Comparison of ENCODE assay signal across 10 cellular contexts in the genomic region with DNA sequence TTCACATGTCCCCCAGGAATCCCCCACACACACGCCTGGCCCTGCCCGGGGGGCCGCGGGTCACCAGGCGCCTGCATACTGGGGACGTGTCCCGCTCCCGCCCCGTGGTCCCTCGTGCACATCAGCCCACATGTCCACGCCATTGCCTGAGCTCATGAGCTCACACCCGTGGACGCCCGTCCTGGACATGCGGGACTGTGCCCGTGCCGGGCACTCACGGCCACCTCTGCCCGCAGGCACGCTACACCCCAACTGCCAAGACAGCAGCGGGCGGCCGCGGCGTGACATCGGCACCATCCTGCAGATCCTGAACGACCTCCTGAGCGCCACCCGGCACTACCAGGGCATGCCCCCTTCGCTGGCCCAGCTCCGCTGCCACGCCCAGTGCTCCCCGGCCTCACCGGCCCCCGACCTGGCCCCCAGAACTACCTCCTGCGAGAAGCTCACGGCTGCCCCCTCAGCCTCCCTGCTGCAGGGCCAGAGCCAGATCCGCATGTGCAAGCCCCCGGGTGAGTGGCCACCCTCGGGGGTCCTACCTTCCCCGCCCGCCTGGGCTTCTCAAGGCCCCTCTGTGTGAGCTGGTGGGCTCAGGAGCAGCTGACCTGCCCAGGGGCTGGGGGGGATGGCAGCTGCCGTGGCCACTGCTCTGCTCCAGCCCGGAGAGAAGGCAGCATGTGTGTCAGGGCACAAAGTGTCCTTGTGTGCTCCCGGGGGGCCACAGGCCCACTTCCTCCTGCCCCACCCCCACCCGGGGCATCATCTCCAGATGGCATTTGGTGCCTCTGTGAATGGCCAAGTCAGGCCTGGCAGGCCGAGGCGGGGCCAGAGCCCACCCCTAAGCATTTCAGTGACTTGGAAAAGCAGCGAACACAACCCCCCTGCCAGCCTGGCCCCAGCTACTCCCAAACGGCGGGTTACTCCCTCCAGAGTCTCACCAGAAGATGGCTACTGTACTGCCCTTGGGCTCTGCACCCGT. TPM values are rescaled to one million over a fixed set of nuclear protein-coding genes. Genes with fewer than 3 reads are reported as not detected.
A peak's percentile ranks its signal among the peaks of the same experiment; 100 is the strongest.
DNase-seq lines count a peak whose midpoint lies in the region; ATAC-seq and TF ChIP-seq lines count a peak whose summit lies in the region.
"Had no signal": no experiment of that assay in that cellular context is flagged by ENCODE, and none has a peak within 500 bp of the region (broad histone marks: within the 10 kb centered on the region; RNA-seq: fewer than 3 reads in every experiment).

No MANE protein-coding gene starts in this region.

- H3K36me3 ChIP-seq in HCT116 (ENCODE audit: control insufficient read depth in 1 of 2, insufficient read depth in 2 of 2, low read length in 2 of 2) (peaks cover 30 to 54% of the 10 kb centered on the region in 2 experiments), stomach smooth muscle (ENCODE audit: control insufficient read depth in 2 of 2, insufficient read depth in 2 of 2, low read length in 2 of 2) (peaks cover 23 to 37% of the 10 kb centered on the region in 2 donors)

- H3K4me2 ChIP-seq in HCT116 (ENCODE audit: low read length), result no peak overlapping the region

- no peaks in the 10 kb centered on the region for H3K9me2 ChIP-seq in HCT116 (ENCODE audit: insufficient read depth)

- peaks cover 77% of the 10 kb centered on the region for H3K79me2 ChIP-seq in HCT116 (ENCODE audit: insufficient read depth, low read length)

- intact Hi-C loops in HCT116 (cut with micrococcal nuclease), result no loop called here

- H3K27ac ChIP-seq in HCT116 (ENCODE audit: low read depth, low read length) (peak overlapping the region; percentile 99), angular gyrus (ENCODE audit: low read depth, low read length) (peak overlapping the region; percentile 96), stomach smooth muscle (ENCODE audit: low read length) (peak overlapping the region; percentile 97)
- H3K27ac ChIP-seq: brain microvascular endothelial cell had no signal

- DNase-seq in HCT116 (ENCODE audit: low read depth, low spot score) (no peak), medulla oblongata (ENCODE audit: extremely low spot score) (peak; percentile 78), HT-29 (ENCODE audit: low spot score) (no peak), NCI-H2029 (lab: John Stamatoyannopoulos, UW) (no peak)
- no peak for DNase-seq in activated CD4-positive, alpha-beta T cell treated with anti-CD3 and anti-CD28 coated beads for 1 hour
- DNase-seq: brain microvascular endothelial cell, kidney glomerular epithelial cell had no signal

- TF ChIP-seq POLR2A in HCT116 (IDR thresholded peaks at IDR 0.05; ENCODE audit: borderline replicate concordance, extremely low read depth, insufficient read depth, insufficient read length), result no peak

- CTCF ChIA-PET in HCT116 (lab: Charles Lee), result interaction anchor here (0.7 to 1.4 kb wide), 3 partner anchors 11 to 14 kb away, joined by 3 to 4 read pairs (median 3); partner anchors contain the start of gene CIRBP

- H4K20me1 ChIP-seq in HCT116 (ENCODE audit: insufficient read depth), result peaks cover 3% of the 10 kb centered on the region; the same call in 1 of the 2 replicates

- RAD21 ChIA-PET in HCT116 (lab: Charles Lee; ENCODE audit: low non-redundant PET in 1 of 2, low total read pairs in 2 of 2, uncharacterized antibody in 2 of 2, unreplicated experiment in 2 of 2), result no interaction called here

- H3K27me3 ChIP-seq in HCT116 (ENCODE audit: insufficient read depth, low read length) (no peaks in the 10 kb centered on the region), stomach smooth muscle (ENCODE audit: control insufficient read depth in 1 of 2, insufficient read depth in 2 of 2, low read length in 2 of 2) (no peaks in the 10 kb centered on the region)
- H3K27me3 ChIP-seq: brain microvascular endothelial cell had no signal

- no peak for TF ChIP-seq RAD21 in HCT116 (IDR thresholded peaks at IDR 0.05; ENCODE audit: low read depth)

- BruUV-seq in HCT116 (replicated peaks; lab: Mats Ljungman, UMichigan), result no TSS peak

- H3K9me3 ChIP-seq in HCT116 (ENCODE audit: control insufficient read depth in 1 of 2, insufficient read depth in 1 of 2, low read depth in 1 of 2, low read length in 2 of 2) (no peaks in the 10 kb centered on the region), stomach smooth muscle (ENCODE audit: control insufficient read depth in 2 of 2, low read length in 2 of 2) (no peaks in the 10 kb centered on the region)

- H3K4me3 ChIP-seq in HCT116 (replicated peaks in 1 of 2; ENCODE audit: low read depth in 1 of 2, low read length in 2 of 2) (no peak overlapping the region), stomach smooth muscle (ENCODE audit: low read length in 2 of 2) (no peak overlapping the region)

- H3K9ac ChIP-seq in HCT116 (ENCODE audit: low read length), result peak overlapping the region; percentile 14; the same call in 1 of the 2 replicates
- H3K9ac ChIP-seq in stomach smooth muscle (ENCODE audit: low read length in 2 of 2), result peak overlapping the region in 1 of 2 donors; percentile 7

- no peak for TF ChIP-seq CTCF in HCT116 (IDR thresholded peaks at IDR 0.05 in 2 of 3, conservative IDR thresholded peaks at IDR 0.05 in 1 of 3; ENCODE audit: borderline replicate concordance in 1 of 3, insufficient read depth in 1 of 3, low read depth in 2 of 3, low read length in 2 of 3)

- ATAC-seq in HCT116 (no peak), GM21576 (IDR thresholded peaks at IDR 0.05; ENCODE audit: unreplicated experiment) (no peak)

- POLR2A ChIA-PET in HCT116 (lab: Charles Lee), result interaction anchor here (2.1 to 2.7 kb wide), 2 partner anchors 11 to 14 kb away, joined by 12 to 15 read pairs; partner anchors contain the start of gene CIRBP

- no peak overlapping the region for H2AFZ ChIP-seq in HCT116 (ENCODE audit: low read depth, low read length, poor library complexity, severe bottlenecking)

- H3K4me1 ChIP-seq in HCT116 (ENCODE audit: control insufficient read depth in 1 of 2, insufficient read depth in 2 of 2, low read length in 2 of 2) (peaks cover 41 to 94% of the 10 kb centered on the region in 2 experiments), stomach smooth muscle (ENCODE audit: control insufficient read depth, insufficient read depth, low read length) (peaks cover 79% of the 10 kb centered on the region)

TF ChIP-seq in HCT116, 20 proteins besides CTCF, POLR2A, EP300 and RAD21 (continues in another document):
- no peak for TF ChIP-seq SP1 (IDR thresholded peaks at IDR 0.05; ENCODE audit: low read depth)
- TF ChIP-seq POLR2AphosphoS5 (IDR thresholded peaks at IDR 0.05; ENCODE audit: low read depth, low read length), result no peak; the same call in 1 of the 2 replicates
- TF ChIP-seq, protein P1, sequence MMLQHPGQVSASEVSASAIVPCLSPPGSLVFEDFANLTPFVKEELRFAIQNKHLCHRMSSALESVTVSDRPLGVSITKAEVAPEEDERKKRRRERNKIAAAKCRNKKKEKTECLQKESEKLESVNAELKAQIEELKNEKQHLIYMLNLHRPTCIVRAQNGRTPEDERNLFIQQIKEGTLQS (IDR thresholded peaks at IDR 0.05), result no peak
- TF ChIP-seq YY1 (IDR thresholded peaks at IDR 0.05; ENCODE audit: extremely low read depth, insufficient replicate concordance, low read depth, low read length), result no peak
- no peak for TF ChIP-seq SRF (IDR thresholded peaks at IDR 0.05; ENCODE audit: low read depth)
- TF ChIP-seq ZBTB33 (IDR thresholded peaks at IDR 0.05; ENCODE audit: extremely low read depth, insufficient replicate concordance, low read length), result no peak
- TF ChIP-seq ZNF274 (IDR thresholded peaks at IDR 0.05; ENCODE audit: low read depth, low read length), result no peak
- TF ChIP-seq SIN3A (IDR thresholded peaks at IDR 0.05; ENCODE audit: low read depth), result no peak

RNA-seq across cellular contexts. Expression of gene MIDN, which starts 7.1 kb away (rescaled TPM):
- 146 TPM for total RNA-seq in HCT116 (2021; ENCODE audit: unreplicated experiment)
- polyA plus RNA-seq in HCT116 (2012), result 63.2 and 79.4 TPM in 2 replicates
- 32.5 and 38.6 TPM in 2 replicates for total RNA-seq in HT-29 (2014; rRNA removed; shearing (Covaris generic))

RNA-seq across cellular contexts. Expression of gene CIRBP, which starts 13.7 kb away (rescaled TPM):
- total RNA-seq in HCT116 (2021; ENCODE audit: unreplicated experiment), result 276 TPM
- polyA plus RNA-seq in HCT116 (2012), result 398 and 405 TPM in 2 replicates
- total RNA-seq in HT-29 (2014; rRNA removed; shearing (Covaris generic)), result 72.3 and 72.7 TPM in 2 replicates

RNA-seq across cellular contexts. Expression of gene ATP5F1D, which starts 13.9 kb away (rescaled TPM):
- total RNA-seq in HCT116 (2021; ENCODE audit: unreplicated experiment), result 428 TPM
- 468 and 508 TPM in 2 replicates for polyA plus RNA-seq in HCT116 (2012)
- 142 and 159 TPM in 2 replicates for total RNA-seq in HT-29 (2014; rRNA removed; shearing (Covaris generic))

RNA-seq across cellular contexts. Expression of gene CBARP, which starts 17.7 kb away (rescaled TPM):
- total RNA-seq in HCT116 (2021; ENCODE audit: unreplicated experiment), result 23.8 TPM
- polyA plus RNA-seq in HCT116 (2012), result 11.1 and 11.8 TPM in 2 replicates
- 2.4 and 3.9 TPM in 2 replicates for total RNA-seq in HT-29 (2014; rRNA removed; shearing (Covaris generic))

RNA-seq across cellular contexts. Expression of gene FAM174C, which starts 19.9 kb away (rescaled TPM):
- total RNA-seq in HCT116 (2021; ENCODE audit: unreplicated experiment), result 77.1 TPM
- polyA plus RNA-seq in HCT116 (2012), result 87.0 and 88.0 TPM in 2 replicates
- 156 and 183 TPM in 2 replicates for total RNA-seq in HT-29 (2014; rRNA removed; shearing (Covaris generic))
